ENCODE assay signal across 1 cellular context in the genomic region with DNA sequence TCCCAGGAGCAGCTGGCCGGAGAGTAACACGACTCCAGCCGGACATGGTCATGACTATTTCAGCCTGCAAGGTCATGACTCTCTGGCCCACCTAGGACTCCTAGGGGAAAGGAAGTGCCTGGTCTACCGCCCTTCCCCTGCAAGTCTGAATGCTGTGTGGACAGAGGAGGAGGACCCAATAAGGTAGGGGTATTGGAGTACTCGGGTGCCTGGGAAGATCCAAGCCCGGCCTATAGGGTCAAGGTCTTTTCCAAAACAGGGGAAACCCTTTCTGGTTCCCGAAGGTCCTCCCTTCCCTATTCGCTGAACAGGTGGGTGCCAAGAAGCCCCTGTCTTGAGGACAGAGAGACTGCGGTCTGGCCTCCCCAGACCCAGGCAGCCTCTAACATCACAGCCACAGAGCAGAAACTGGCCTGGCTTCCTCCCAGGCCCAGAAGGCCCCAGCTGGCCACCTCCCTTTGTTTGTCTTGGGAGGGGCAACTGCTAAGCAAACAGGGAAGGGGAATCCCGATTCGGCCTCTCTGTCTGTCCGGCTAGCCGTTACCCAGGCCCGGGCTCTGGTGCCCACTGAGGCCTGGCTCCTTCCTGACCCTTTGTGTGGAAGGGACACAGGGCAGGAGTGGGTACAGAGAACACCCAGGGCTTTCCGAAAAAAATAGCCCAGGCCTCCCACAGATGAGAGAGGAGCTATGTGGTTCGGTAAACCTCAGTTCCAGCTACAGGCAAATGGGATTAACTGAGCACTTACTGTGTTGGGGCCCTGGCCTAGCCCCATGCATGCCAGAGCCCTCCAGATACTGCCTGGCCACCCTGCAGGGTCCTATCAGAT.
TF ChIP-seq lines count a peak whose summit lies in the region.

No MANE protein-coding gene starts in this region.

TF ChIP-seq in K562, 482 proteins besides CTCF, POLR2A, EP300 and RAD21:
- no peak for TF ChIP-seq TCF7L2 (IDR thresholded peaks at IDR 0.05; ENCODE audit: low read depth, low read length)
- no peak for TF ChIP-seq ESRRB (CRISPR knock-in tag; IDR thresholded peaks at IDR 0.05; ENCODE audit: borderline replicate concordance)
- TF ChIP-seq FOXA3 (CRISPR knock-in tag; conservative IDR thresholded peaks at IDR 0.05 in 1 of 2, IDR thresholded peaks at IDR 0.05 in 1 of 2), result peak in 1 of 2 experiments; percentile 75; a peak in 2 of 4 replicates
- no peak for TF ChIP-seq ZKSCAN3 (CRISPR knock-in tag; IDR thresholded peaks at IDR 0.05)
- 0 out of 3 replicates have a peak, but pooled peaks of 1 of the 2 experiments have one; percentile 5 for TF ChIP-seq CBX3 (IDR thresholded peaks at IDR 0.05; ENCODE audit: borderline replicate concordance in 1 of 2, low read length in 2 of 2)
- TF ChIP-seq PREB (CRISPR knock-in tag; IDR thresholded peaks at IDR 0.05), result no peak
- TF ChIP-seq ZNF445 (CRISPR knock-in tag; IDR thresholded peaks at IDR 0.05; ENCODE audit: low read depth), result peak; percentile 39; the same call in 1 of the 2 replicates
- TF ChIP-seq THAP12 (CRISPR knock-in tag; IDR thresholded peaks at IDR 0.05), result no peak
- TF ChIP-seq NCOA1 (IDR thresholded peaks at IDR 0.05; ENCODE audit: low read depth), result no peak
- TF ChIP-seq, protein P1, sequence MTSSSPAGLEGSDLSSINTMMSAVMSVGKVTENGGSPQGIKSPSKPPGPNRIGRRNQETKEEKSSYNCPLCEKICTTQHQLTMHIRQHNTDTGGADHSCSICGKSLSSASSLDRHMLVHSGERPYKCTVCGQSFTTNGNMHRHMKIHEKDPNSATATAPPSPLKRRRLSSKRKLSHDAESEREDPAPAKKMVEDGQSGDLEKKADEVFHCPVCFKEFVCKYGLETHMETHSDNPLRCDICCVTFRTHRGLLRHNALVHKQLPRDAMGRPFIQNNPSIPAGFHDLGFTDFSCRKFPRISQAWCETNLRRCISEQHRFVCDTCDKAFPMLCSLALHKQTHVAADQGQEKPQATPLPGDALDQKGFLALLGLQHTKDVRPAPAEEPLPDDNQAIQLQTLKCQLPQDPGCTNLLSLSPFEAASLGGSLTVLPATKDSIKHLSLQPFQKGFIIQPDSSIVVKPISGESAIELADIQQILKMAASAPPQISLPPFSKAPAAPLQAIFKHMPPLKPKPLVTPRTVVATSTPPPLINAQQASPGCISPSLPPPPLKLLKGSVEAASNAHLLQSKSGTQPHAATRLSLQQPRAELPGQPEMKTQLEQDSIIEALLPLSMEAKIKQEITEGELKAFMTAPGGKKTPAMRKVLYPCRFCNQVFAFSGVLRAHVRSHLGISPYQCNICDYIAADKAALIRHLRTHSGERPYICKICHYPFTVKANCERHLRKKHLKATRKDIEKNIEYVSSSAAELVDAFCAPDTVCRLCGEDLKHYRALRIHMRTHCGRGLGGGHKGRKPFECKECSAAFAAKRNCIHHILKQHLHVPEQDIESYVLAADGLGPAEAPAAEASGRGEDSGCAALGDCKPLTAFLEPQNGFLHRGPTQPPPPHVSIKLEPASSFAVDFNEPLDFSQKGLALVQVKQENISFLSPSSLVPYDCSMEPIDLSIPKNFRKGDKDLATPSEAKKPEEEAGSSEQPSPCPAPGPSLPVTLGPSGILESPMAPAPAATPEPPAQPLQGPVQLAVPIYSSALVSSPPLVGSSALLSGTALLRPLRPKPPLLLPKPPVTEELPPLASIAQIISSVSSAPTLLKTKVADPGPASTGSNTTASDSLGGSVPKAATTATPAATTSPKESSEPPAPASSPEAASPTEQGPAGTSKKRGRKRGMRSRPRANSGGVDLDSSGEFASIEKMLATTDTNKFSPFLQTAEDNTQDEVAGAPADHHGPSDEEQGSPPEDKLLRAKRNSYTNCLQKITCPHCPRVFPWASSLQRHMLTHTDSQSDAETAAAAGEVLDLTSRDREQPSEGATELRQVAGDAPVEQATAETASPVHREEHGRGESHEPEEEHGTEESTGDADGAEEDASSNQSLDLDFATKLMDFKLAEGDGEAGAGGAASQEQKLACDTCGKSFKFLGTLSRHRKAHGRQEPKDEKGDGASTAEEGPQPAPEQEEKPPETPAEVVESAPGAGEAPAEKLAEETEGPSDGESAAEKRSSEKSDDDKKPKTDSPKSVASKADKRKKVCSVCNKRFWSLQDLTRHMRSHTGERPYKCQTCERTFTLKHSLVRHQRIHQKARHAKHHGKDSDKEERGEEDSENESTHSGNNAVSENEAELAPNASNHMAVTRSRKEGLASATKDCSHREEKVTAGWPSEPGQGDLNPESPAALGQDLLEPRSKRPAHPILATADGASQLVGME (CRISPR knock-in tag; IDR thresholded peaks at IDR 0.05), result no peak
- TF ChIP-seq, protein P2, sequence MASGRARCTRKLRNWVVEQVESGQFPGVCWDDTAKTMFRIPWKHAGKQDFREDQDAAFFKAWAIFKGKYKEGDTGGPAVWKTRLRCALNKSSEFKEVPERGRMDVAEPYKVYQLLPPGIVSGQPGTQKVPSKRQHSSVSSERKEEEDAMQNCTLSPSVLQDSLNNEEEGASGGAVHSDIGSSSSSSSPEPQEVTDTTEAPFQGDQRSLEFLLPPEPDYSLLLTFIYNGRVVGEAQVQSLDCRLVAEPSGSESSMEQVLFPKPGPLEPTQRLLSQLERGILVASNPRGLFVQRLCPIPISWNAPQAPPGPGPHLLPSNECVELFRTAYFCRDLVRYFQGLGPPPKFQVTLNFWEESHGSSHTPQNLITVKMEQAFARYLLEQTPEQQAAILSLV (tag; IDR thresholded peaks at IDR 0.05), result no peak
TF ChIP-seq in K562: peak in this region for 3.
